ENCODE assay signal across 36 cellular contexts in genomic region chr20:54108394-54108643, GRCh38. TPM values are rescaled to one million over a fixed set of nuclear protein-coding genes. Genes with fewer than 3 reads are reported as not detected.
"Had no signal": no experiment of that assay in that cellular context is flagged by ENCODE, and none has a peak within 500 bp of the region (broad histone marks: within the 10 kb centered on the region; RNA-seq: fewer than 3 reads in every experiment).

No MANE protein-coding gene starts in this region.

- H3K4me3 Mint-ChIP-seq: activated naive CD4-positive, alpha-beta T cell treated with anti-CD3 and anti-CD28 coated beads for 36 hours; activated naive CD8-positive, alpha-beta T cell treated with anti-CD3 and anti-CD28 coated beads for 36 hours; activated T-helper 1 cell treated with anti-CD3 and anti-CD28 coated beads, Interleukin-12 subunit alpha, Interleukin-12 subunit beta, Interleukin-2, Interleukin-4 antibody, amounts not matched to agents 30 ng/mL and 10 ng/mL and 1 ng/mL, durations not matched to agents 14 hours and 24 hours and 36 hours; effector memory CD8-positive, alpha-beta T cell; mesothelial cell of epicardium; natural killer cell; neural progenitor cell; stimulated activated memory B cell treated with anti-CD40 and anti-IgM and Interleukin-4, amounts not matched to agents 10 μg/mL and 1 μg/mL and 100 μg/mL, for 72 hours; stimulated activated naive CD8-positive, alpha-beta T cell treated with anti-CD3 and anti-CD28 coated beads, Interleukin-15, amount 100 ng/mL, for 72 hours; T-helper 1 cell treated with Interleukin-12 subunit alpha and Interleukin-12 subunit beta and Interleukin-4 antibody, amounts not matched to agents 30 μg/mL and 1 μg/mL, for 36 hours had no signal

- H3K27ac ChIP-seq: adrenal gland, cardiac muscle cell, coronary artery, gastroesophageal sphincter, neural progenitor cell, parathyroid adenoma, psoas muscle, thyroid gland had no signal

- H3K9me3 Mint-ChIP-seq: activated naive CD4-positive, alpha-beta T cell treated with anti-CD3 and anti-CD28 coated beads for 36 hours; activated T-helper 1 cell treated with anti-CD3 and anti-CD28 coated beads, Interleukin-12 subunit alpha, Interleukin-12 subunit beta, Interleukin-2, Interleukin-4 antibody, amounts not matched to agents 30 ng/mL and 10 ng/mL and 1 ng/mL, durations not matched to agents 14 hours and 24 hours and 36 hours; effector memory CD8-positive, alpha-beta T cell; natural killer cell; T-helper 1 cell treated with Interleukin-12 subunit alpha and Interleukin-12 subunit beta and Interleukin-4 antibody, amounts not matched to agents 30 μg/mL and 1 μg/mL, for 36 hours had no signal

- H3K27ac Mint-ChIP-seq: activated naive CD4-positive, alpha-beta T cell treated with anti-CD3 and anti-CD28 coated beads for 36 hours; activated naive CD8-positive, alpha-beta T cell treated with anti-CD3 and anti-CD28 coated beads for 36 hours; activated T-helper 1 cell treated with anti-CD3 and anti-CD28 coated beads, Interleukin-12 subunit alpha, Interleukin-12 subunit beta, Interleukin-2, Interleukin-4 antibody, amounts not matched to agents 30 ng/mL and 10 ng/mL and 1 ng/mL, durations not matched to agents 14 hours and 24 hours and 36 hours; effector memory CD8-positive, alpha-beta T cell; mesothelial cell of epicardium; natural killer cell; neural progenitor cell; stimulated activated memory B cell treated with anti-CD40 and anti-IgM and Interleukin-4, amounts not matched to agents 10 μg/mL and 1 μg/mL and 100 μg/mL, for 72 hours; stimulated activated naive CD8-positive, alpha-beta T cell treated with anti-CD3 and anti-CD28 coated beads, Interleukin-15, amount 100 ng/mL, for 72 hours; T-helper 1 cell treated with Interleukin-12 subunit alpha and Interleukin-12 subunit beta and Interleukin-4 antibody, amounts not matched to agents 30 μg/mL and 1 μg/mL, for 36 hours had no signal

- FAIRE-seq: keratinocyte had no signal

- H3K27me3 Mint-ChIP-seq: activated naive CD8-positive, alpha-beta T cell treated with anti-CD3 and anti-CD28 coated beads for 36 hours had no signal

- DNase-seq: activated CD4-positive, alpha-beta T cell treated with anti-CD3 and anti-CD28 coated beads for 4 hours; activated CD4-positive, alpha-beta T cell treated with anti-CD3 and anti-CD28 coated beads, Interleukin-2, amount 50 U/mL, for 4 hours; activated CD4-positive, CD25-positive, alpha-beta regulatory T cell; activated CD8-positive, alpha-beta memory T cell treated with anti-CD3 and anti-CD28 coated beads for 24 hours; activated effector memory CD4-positive, alpha-beta T cell treated with anti-CD3 and anti-CD28 coated beads, Interleukin-2, amount 50 U/mL, for 16 hours; activated naive CD4-positive, alpha-beta T cell treated with anti-CD3 and anti-CD28 coated beads for 36 hours; activated naive CD8-positive, alpha-beta T cell treated with anti-CD3 and anti-CD28 coated beads for 36 hours; adrenal gland; aorta; cerebellar nuclear complex; effector memory CD8-positive, alpha-beta T cell; hippocampal formation; left cardiac atrium; natural killer cell; occipital lobe; psoas muscle; stimulated activated CD4-positive, alpha-beta T cell treated with anti-CD3 and anti-CD28 coated beads, Interleukin-1b, Interleukin-23, amount 100 ng/mL, for 48 hours; stimulated activated CD4-positive, alpha-beta T cell treated with anti-CD3 and anti-CD28 coated beads, Interleukin-4, amount 100 ng/mL, for 4 hours; stimulated activated CD8-positive, alpha-beta memory T cell treated with anti-CD3 and anti-CD28 coated beads, Interleukin-4, amount 100 ng/mL, for 48 hours; stimulated activated naive CD8-positive, alpha-beta T cell treated with anti-CD3 and anti-CD28 coated beads, Interleukin-15, amount 100 ng/mL, for 72 hours; T-helper 9 cell; thyroid gland; upper lobe of left lung had no signal

- H2AFZ ChIP-seq: neural progenitor cell, parathyroid adenoma had no signal

- ATAC-seq: effector memory CD8-positive, alpha-beta T cell; gastroesophageal sphincter; left cardiac atrium; natural killer cell; psoas muscle; stimulated activated memory B cell treated with anti-CD40 and anti-IgM and Interleukin-4, amounts not matched to agents 10 μg/mL and 1 μg/mL and 100 μg/mL, for 72 hours; stimulated activated naive CD8-positive, alpha-beta T cell treated with anti-CD3 and anti-CD28 coated beads, Interleukin-15, amount 100 ng/mL, for 72 hours had no signal

- H3K9ac ChIP-seq: neural progenitor cell, parathyroid adenoma had no signal

- H3K4me1 Mint-ChIP-seq: neural progenitor cell; stimulated activated memory B cell treated with anti-CD40 and anti-IgM and Interleukin-4, amounts not matched to agents 10 μg/mL and 1 μg/mL and 100 μg/mL, for 72 hours had no signal

- H3K4me1 ChIP-seq: adrenal gland, gastroesophageal sphincter, neural progenitor cell, parathyroid adenoma, psoas muscle, thyroid gland had no signal

- H3K36me3 ChIP-seq: adrenal gland, cardiac muscle cell, gastroesophageal sphincter, neural progenitor cell, thyroid gland, upper lobe of left lung had no signal

- H3K9me3 ChIP-seq: adrenal gland, body of pancreas, gastroesophageal sphincter, psoas muscle, thyroid gland, upper lobe of left lung had no signal

- H3K4me3 ChIP-seq: adrenal gland, body of pancreas, cardiac muscle cell, coronary artery, gastroesophageal sphincter, neural progenitor cell, psoas muscle, smooth muscle cell, thyroid gland, upper lobe of left lung had no signal

- H3K36me3 Mint-ChIP-seq: activated naive CD8-positive, alpha-beta T cell treated with anti-CD3 and anti-CD28 coated beads for 36 hours; mesothelial cell of epicardium; natural killer cell; neural progenitor cell; stimulated activated memory B cell treated with anti-CD40 and anti-IgM and Interleukin-4, amounts not matched to agents 10 μg/mL and 1 μg/mL and 100 μg/mL, for 72 hours had no signal

- H3K27me3 ChIP-seq: adrenal gland, body of pancreas, cardiac muscle cell, neural progenitor cell, thyroid gland, upper lobe of left lung had no signal

- H3K4me2 ChIP-seq: neural progenitor cell, smooth muscle cell had no signal

- H3K79me2 ChIP-seq: parathyroid adenoma had no signal

RNA-seq across cellular contexts. Expression of gene BCAS1, which starts 37.9 kb away (rescaled TPM):
- total RNA-seq: activated T-helper 1 cell treated with anti-CD3 and anti-CD28 coated beads, Interleukin-12 subunit alpha, Interleukin-12 subunit beta, Interleukin-2, Interleukin-4 antibody, amounts not matched to agents 30 ng/mL and 10 ng/mL and 1 ng/mL, durations not matched to agents 14 hours and 24 hours and 36 hours; cardiac muscle cell; left cardiac atrium had no signal
- polyA plus RNA-seq: cardiac muscle cell, fibroblast of lung, keratinocyte had no signal
